ENCODE assay signal across 24 cellular contexts in the genomic region with DNA sequence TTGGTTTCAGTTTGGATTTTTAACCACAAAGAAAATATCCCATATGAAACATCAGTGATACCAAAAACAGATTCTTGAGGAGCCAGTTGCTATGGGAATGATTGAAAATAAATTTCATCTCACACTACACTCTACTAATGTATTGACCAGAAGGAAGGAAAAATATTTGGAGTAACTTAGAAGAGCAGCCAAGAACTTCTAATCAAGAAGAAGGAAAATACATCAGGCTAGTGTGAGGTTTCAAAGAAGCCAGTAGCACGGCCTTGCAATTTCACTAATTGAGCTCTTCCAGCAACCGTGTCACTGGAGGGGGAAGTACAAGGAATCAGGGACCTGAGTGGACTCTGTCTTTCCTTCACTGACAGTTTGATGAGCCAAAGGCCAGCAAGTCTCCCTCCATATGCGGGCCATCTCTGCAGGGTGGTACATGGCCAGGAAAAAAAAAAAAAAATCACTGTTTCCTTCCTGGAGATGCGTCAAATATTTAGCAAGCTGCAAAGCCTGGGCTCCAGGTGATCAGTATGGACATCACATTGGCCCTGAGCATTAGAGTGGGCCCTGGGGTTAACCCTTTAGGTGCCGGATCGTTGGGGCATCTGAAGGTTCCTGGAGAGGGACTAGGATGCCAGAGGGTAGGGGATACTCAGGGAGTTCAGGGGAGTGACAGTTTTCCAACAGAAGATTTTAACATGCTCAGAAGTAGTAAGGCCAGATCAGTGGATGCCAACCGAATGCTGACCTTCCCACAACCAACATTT.
"Had no signal": no experiment of that assay in that cellular context is flagged by ENCODE, and none has a peak within 500 bp of the region (broad histone marks: within the 10 kb centered on the region; RNA-seq: fewer than 3 reads in every experiment).

No MANE protein-coding gene starts in this region.

- H2AFZ ChIP-seq: parathyroid adenoma had no signal

- H3K4me1 ChIP-seq: left lung, psoas muscle, suprapubic skin, tibial artery, vagina had no signal

- H3K36me3 ChIP-seq: left lung, suprapubic skin, thoracic aorta, tibial artery, vagina had no signal

- H3K4me3 ChIP-seq: left lung, lung, mucosa of descending colon, psoas muscle, skin epidermis, suprapubic skin, thoracic aorta, tibial artery, vagina had no signal

- H3K27ac ChIP-seq: left lung, parathyroid adenoma, psoas muscle, skin epidermis, suprapubic skin, thoracic aorta, tibial artery, vagina had no signal

- H3K27me3 ChIP-seq: left lung, suprapubic skin, tibial artery, vagina had no signal

- ATAC-seq: left colon; left lung; mucosa of descending colon; naive thymus-derived CD4-positive, alpha-beta T cell; natural killer cell treated with Interleukin-12 subunit alpha and Interleukin-12 subunit beta and Interleukin-15 and Interleukin-18, amount 100 ng/mL, for 72 hours; psoas muscle; sciatic nerve; stimulated activated effector memory CD8-positive, alpha-beta T cell treated with anti-CD3 and anti-CD28 coated beads, Interleukin-12 subunit alpha, Interleukin-12 subunit beta, amount 100 ng/mL, for 72 hours had no signal

- H3K79me2 ChIP-seq: parathyroid adenoma had no signal

- DNase-seq: hippocampal formation; kidney glomerular epithelial cell; left colon; left lung; mesendoderm; midbrain; mucosa of descending colon; naive thymus-derived CD4-positive, alpha-beta T cell; nucleus accumbens; psoas muscle; stimulated activated CD4-positive, alpha-beta T cell treated with anti-CD3 and anti-CD28 coated beads, Interleukin-12 subunit alpha, Interleukin-12 subunit beta, amount 100 ng/mL, for 4 hours; stimulated activated CD4-positive, alpha-beta T cell treated with anti-CD3 and anti-CD28 coated beads, Interleukin-4, amount 100 ng/mL, for 24 hours; stimulated activated naive CD4-positive, alpha-beta T cell; tibial artery; trophoblast cell had no signal

- H3K9me3 ChIP-seq: mucosa of descending colon, psoas muscle, suprapubic skin, thoracic aorta, vagina had no signal
